ENCODE assay signal across 11 cellular contexts in the genomic region with DNA sequence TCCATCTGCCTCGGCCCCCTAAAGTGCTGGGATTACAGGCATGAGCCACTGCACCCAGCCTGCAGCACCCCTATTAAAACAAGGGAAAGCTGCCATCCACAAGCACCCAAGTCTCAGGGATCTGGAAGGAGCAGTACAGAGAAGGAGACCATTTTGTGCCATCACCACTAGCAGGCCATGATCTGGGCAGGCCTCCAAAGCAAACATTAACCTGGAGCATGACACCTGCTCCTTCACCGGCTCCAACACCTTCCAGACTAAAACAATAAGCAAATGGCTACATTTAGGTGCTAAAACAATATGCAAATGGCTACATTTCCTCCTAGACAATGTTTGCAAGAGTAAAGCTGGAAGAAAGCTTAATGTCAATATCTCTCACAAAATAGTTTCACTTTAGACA. TPM values are rescaled to one million over a fixed set of nuclear protein-coding genes. Genes with fewer than 3 reads are reported as not detected.
A peak's percentile ranks its signal among the peaks of the same experiment; 100 is the strongest.
DNase-seq lines count a peak whose midpoint lies in the region; ATAC-seq and TF ChIP-seq lines count a peak whose summit lies in the region.
"Had no signal": no experiment of that assay in that cellular context is flagged by ENCODE, and none has a peak within 500 bp of the region (broad histone marks: within the 10 kb centered on the region; RNA-seq: fewer than 3 reads in every experiment).

No MANE protein-coding gene starts in this region.

- H3K36me3 Mint-ChIP-seq in activated CD8-positive, alpha-beta T cell treated with anti-CD3 and anti-CD28 coated beads, Interleukin-2, amount 10 ng/mL, durations not matched to agents 7 days and 5 days (ENCODE audit: low read depth) = peaks cover 45% of the 10 kb centered on the region

- no peak for TF ChIP-seq POLR2A in adrenal gland (IDR thresholded peaks at IDR 0.05)

- DNase-seq in DMS153 (lab: John Stamatoyannopoulos, UW) (peak; percentile 87), NCI-H1417 treated with DMSO at 0.1 percent for 48 hours (lab: John Stamatoyannopoulos, UW) (peak; percentile 40), NCI-H526 (lab: John Stamatoyannopoulos, UW) (peak; percentile 66 to 73), lung (ENCODE audit: low spot score) (peak; percentile 65), adrenal gland (no peak), cortex of kidney (lab: John Stamatoyannopoulos, UW) (no peak)
- DNase-seq in activated naive CD4-positive, alpha-beta T cell treated with Interleukin-2 at 50 U/mL for 16 hours = no peak
- no peak for DNase-seq in activated CD8-positive, alpha-beta T cell treated with anti-CD3 and anti-CD28 coated beads, Interleukin-2, amount 10 ng/mL, durations not matched to agents 7 days and 5 days
- DNase-seq: activated CD8-positive, alpha-beta memory T cell treated with anti-CD3 and anti-CD28 coated beads, Interleukin-2, amount 50 U/mL, for 4 hours; activated naive CD4-positive, alpha-beta T cell treated with anti-CD3 and anti-CD28 coated beads, Interleukin-2, amount 50 U/mL, for 16 hours; tibial artery had no signal

- H3K27ac ChIP-seq in lung (ENCODE audit: low read depth in 1 of 2, low read length in 1 of 2) = no peak overlapping the region
- H3K27ac ChIP-seq in adrenal gland = no peak overlapping the region
- H3K27ac ChIP-seq: tibial artery had no signal

- POLR2A ChIA-PET in activated CD8-positive, alpha-beta T cell treated with anti-CD3 and anti-CD28 coated beads, Interleukin-2, amount 10 ng/mL, durations not matched to agents 7 days and 5 days (lab: Charles Lee) = interaction anchor here (0.8 kb wide), 1 partner anchor 10 kb away, joined by 3 read pairs; no protein-coding TSS in a partner anchor

- H3K27me3 Mint-ChIP-seq in activated CD8-positive, alpha-beta T cell treated with anti-CD3 and anti-CD28 coated beads, Interleukin-2, amount 10 ng/mL, durations not matched to agents 7 days and 5 days (ENCODE audit: low read depth) = no peaks in the 10 kb centered on the region

- intact Hi-C loops in adrenal gland (cut with DNase I) = no loop called here

- H3K4me3 ChIP-seq in lung = no peak overlapping the region
- no peak overlapping the region for H3K4me3 ChIP-seq in adrenal gland
- H3K4me3 ChIP-seq: tibial artery had no signal

- H3K4me1 ChIP-seq in lung (ENCODE audit: control insufficient read depth in 2 of 2, insufficient read depth in 2 of 2, low read length in 2 of 2) = peaks cover 0 to 3% of the 10 kb centered on the region in 2 donors
- peaks cover 9 to 12% of the 10 kb centered on the region in 2 donors for H3K4me1 ChIP-seq in adrenal gland (replicated peaks in 1 of 2)

- CTCF ChIA-PET in activated CD8-positive, alpha-beta T cell treated with anti-CD3 and anti-CD28 coated beads, Interleukin-2, amount 10 ng/mL, durations not matched to agents 7 days and 5 days (lab: Charles Lee) = interaction anchor here (0.9 to 10.4 kb wide), 4 partner anchors 11 to 41 kb away, joined by 3 to 111 read pairs (median 4); no protein-coding TSS in a partner anchor

- ATAC-seq in lung (ENCODE audit: insufficient read depth, low FRiP score) = no peak
- ATAC-seq in activated CD8-positive, alpha-beta T cell treated with anti-CD3 and anti-CD28 coated beads, Interleukin-2, amount 10 ng/mL, durations not matched to agents 7 days and 5 days = no peak

- peaks cover 6% of the 10 kb centered on the region for H3K4me1 Mint-ChIP-seq in activated CD8-positive, alpha-beta T cell treated with anti-CD3 and anti-CD28 coated beads, Interleukin-2, amount 10 ng/mL, durations not matched to agents 7 days and 5 days (ENCODE audit: low read depth)

- H3K27ac Mint-ChIP-seq in activated CD8-positive, alpha-beta T cell treated with anti-CD3 and anti-CD28 coated beads, Interleukin-2, amount 10 ng/mL, durations not matched to agents 7 days and 5 days = no peak overlapping the region

- H3K27me3 ChIP-seq in lung (ENCODE audit: control insufficient read depth, insufficient read depth) (no peaks in the 10 kb centered on the region), adrenal gland (no peaks in the 10 kb centered on the region)
- H3K27me3 ChIP-seq: tibial artery had no signal

- no peaks in the 10 kb centered on the region for H3K9me3 Mint-ChIP-seq in activated CD8-positive, alpha-beta T cell treated with anti-CD3 and anti-CD28 coated beads, Interleukin-2, amount 10 ng/mL, durations not matched to agents 7 days and 5 days (ENCODE audit: insufficient read depth)

- H3K9me3 ChIP-seq in lung (ENCODE audit: control insufficient read depth in 2 of 2, insufficient read depth in 1 of 2, low read length in 1 of 2) (no peaks in the 10 kb centered on the region), adrenal gland (replicated peaks in 1 of 3) (no peaks in the 10 kb centered on the region)
- H3K9me3 ChIP-seq: tibial artery had no signal

- H3K4me3 Mint-ChIP-seq in activated CD8-positive, alpha-beta T cell treated with anti-CD3 and anti-CD28 coated beads, Interleukin-2, amount 10 ng/mL, durations not matched to agents 7 days and 5 days = no peak overlapping the region

- TF ChIP-seq CTCF in lung (IDR thresholded peaks at IDR 0.05; ENCODE audit: control extremely low read depth, extremely low read depth) = no peak
- no peak for TF ChIP-seq CTCF in adrenal gland (IDR thresholded peaks at IDR 0.05)

- 83 to 92% methylated on average over 2 of the region's 2 CpGs for WGBS in lung, 2 donors
- WGBS in adrenal gland, 4 donors = 92 to 100% (median 98%) methylated on average over 2 of the region's 2 CpGs

- H3K36me3 ChIP-seq in lung (ENCODE audit: control insufficient read depth in 2 of 2, insufficient read depth in 2 of 2, low read length in 2 of 2) = peaks cover 11 to 15% of the 10 kb centered on the region in 2 donors
- peaks cover 0 to 47% of the 10 kb centered on the region in 2 donors for H3K36me3 ChIP-seq in adrenal gland (replicated peaks in 1 of 2)

RNA-seq across cellular contexts. Expression of a gene that starts 16.7 kb away (rescaled TPM):
- 10 to 100 TPM; 54.0 to 63.7 TPM for total RNA-seq in lung
- polyA plus RNA-seq in lung = 10 to 100 TPM; 36.9 to 68.2 TPM
- 10 to 100 TPM; 45.7 to 74.5 (median 56.0) TPM for total RNA-seq in adrenal gland
- 10 to 100 TPM; 37.8 to 67.4 (median 43.4) TPM for polyA plus RNA-seq in adrenal gland
- 10 to 100 TPM; 70.8 to 73.0 TPM for total RNA-seq in activated CD8-positive, alpha-beta T cell treated with anti-CD3 and anti-CD28 coated beads, Interleukin-2, amount 10 ng/mL, durations not matched to agents 7 days and 5 days

RNA-seq across cellular contexts. Expression of a gene that starts 23.5 kb away (rescaled TPM):
- total RNA-seq in lung (10 to 100 TPM; 27.1 to 40.2 TPM), adrenal gland (10 to 100 TPM in 7 of 8 donors, 1 to 10 TPM in 1; 5.8 to 53.0 (median 19.8) TPM)
- polyA plus RNA-seq in lung (100 to 1,000 TPM in 1 of 2 donors, 10 to 100 TPM in 1; 19.1 to 125 TPM), adrenal gland (10 to 100 TPM in 2 of 3 donors, 1 to 10 TPM in 1; 3.2 to 17.0 (median 11.8) TPM)
- total RNA-seq in activated CD8-positive, alpha-beta T cell treated with anti-CD3 and anti-CD28 coated beads, Interleukin-2, amount 10 ng/mL, durations not matched to agents 7 days and 5 days = 10 to 100 TPM; 15.1 to 17.8 TPM

RNA-seq across cellular contexts. Expression of a gene that starts 56.3 kb away (rescaled TPM):
- 10 to 100 TPM; 14.2 to 22.4 TPM for total RNA-seq in lung
- polyA plus RNA-seq in lung = 1 to 10 TPM; 4.5 to 5.4 TPM
- 10 to 100 TPM; 11.6 to 22.4 (median 16.6) TPM for total RNA-seq in adrenal gland
- polyA plus RNA-seq in adrenal gland = 10 to 100 TPM in 1 of 3 donors, 1 to 10 TPM in 2; 4.0 to 11.2 (median 5.6) TPM
- total RNA-seq in activated CD8-positive, alpha-beta T cell treated with anti-CD3 and anti-CD28 coated beads, Interleukin-2, amount 10 ng/mL, durations not matched to agents 7 days and 5 days = 10 to 100 TPM; 24.1 to 27.7 TPM

RNA-seq across cellular contexts. Expression of a gene that starts 58.9 kb away (rescaled TPM):
- total RNA-seq in lung = 10 to 100 TPM; 20.8 to 48.5 TPM
- polyA plus RNA-seq in lung = 10 to 100 TPM; 17.8 to 31.2 TPM
- total RNA-seq in adrenal gland = 10 to 100 TPM in 4 of 8 donors, 1 to 10 TPM in 4; 6.1 to 21.0 (median 10.8) TPM
- polyA plus RNA-seq in adrenal gland = 10 to 100 TPM; 15.3 to 41.6 (median 37.9) TPM
- total RNA-seq in activated CD8-positive, alpha-beta T cell treated with anti-CD3 and anti-CD28 coated beads, Interleukin-2, amount 10 ng/mL, durations not matched to agents 7 days and 5 days = not detected

Comparison
In these comparisons a context has a peak if more than half of its experiments do, and no peak if none do; other contexts are left out.
1. DNase-seq: peak in DMS153 (single experiment), NCI-H1417 treated with DMSO at 0.1 percent for 48 hours (single experiment), NCI-H526 (2 of 2) and lung (single experiment); none in adrenal gland (0 of 7), activated naive CD4-positive, alpha-beta T cell treated with Interleukin-2 at 50 U/mL for 16 hours (single experiment), activated CD8-positive, alpha-beta T cell treated with anti-CD3 and anti-CD28 coated beads, Interleukin-2, amount 10 ng/mL, durations not matched to agents 7 days and 5 days (single experiment) and cortex of kidney (single experiment).